In genomic region chr6:108575905-108576494, GRCh38 we compare ENCODE assay signal across 26 cellular contexts. TPM values are rescaled to one million over a fixed set of nuclear protein-coding genes. Genes with fewer than 3 reads are reported as not detected.
DNase-seq lines count a peak whose midpoint lies in the region; ATAC-seq and TF ChIP-seq lines count a peak whose summit lies in the region.
"Had no signal": no experiment of that assay in that cellular context is flagged by ENCODE, and none has a peak within 500 bp of the region (broad histone marks: within the 10 kb centered on the region; RNA-seq: fewer than 3 reads in every experiment).

No MANE protein-coding gene starts in this region.

- peak overlapping the region; percentile 9 to 11; a peak in 2 of 4 replicates for H3K27ac ChIP-seq in SK-N-SH (ENCODE audit: low read depth in 2 of 2, low read length in 1 of 2)
- H3K27ac ChIP-seq in SK-N-MC: peak overlapping the region; percentile 43; the same call in 1 of the 2 replicates
- H3K27ac ChIP-seq in stomach: peak overlapping the region in 3 of 5 donors; percentile 31 to 53 (median 50)
- H3K27ac ChIP-seq: 22Rv1, right lobe of liver had no signal

- H3K4me1 ChIP-seq in SK-N-SH (ENCODE audit: control insufficient read depth in 1 of 2, insufficient read depth in 2 of 2, low read depth in 1 of 2, low read length in 1 of 2) (peaks cover 26 to 30% of the 10 kb centered on the region in 2 experiments), stomach (peaks cover 51 to 100% (median 82%) of the 10 kb centered on the region in 4 donors)

- H3K9me2 ChIP-seq in SK-N-SH: no peaks in the 10 kb centered on the region

- POLR2A ChIA-PET in SK-N-SH (lab: Yijun Ruan, JAX): interaction anchor here (0.6 kb wide), 2 partner anchors 58 to 221 kb away, joined by 3 to 4 read pairs; no protein-coding TSS in a partner anchor

- DNase-seq in SK-N-SH: no peak
- DNase-seq in SK-N-MC (ENCODE audit: low read depth, low spot score): no peak
- DNase-seq in immature natural killer cell: no peak
- DNase-seq in stomach: no peak
- DNase-seq in T-helper 2 cell: no peak
- DNase-seq in T-helper 2 cell treated with Interferon-gamma antibody and Interleukin-4, amounts not matched to agents 5 μg/mL and 100 μg/mL, for 36 hours (ENCODE audit: low spot score): no peak
- no peak for DNase-seq in KG1 (lab: John Stamatoyannopoulos, UW)
- DNase-seq: activated CD4-positive, alpha-beta T cell treated with anti-CD3 and anti-CD28 coated beads for 36 hours; activated naive CD4-positive, alpha-beta T cell treated with anti-CD3 and anti-CD28 coated beads, Interleukin-2, amount 50 U/mL, for 16 hours; amygdala; CD4-positive, CD25-positive, alpha-beta regulatory T cell; cortex of kidney; mesenchymal stem cell; MG63; NCI-H1417; NCI-H2107; ovary; right lobe of liver; stimulated activated CD4-positive, alpha-beta T cell treated with anti-CD3 and anti-CD28 coated beads, Interleukin-15, amount 100 ng/mL, for 24 hours; stimulated activated naive CD8-positive, alpha-beta T cell treated with anti-CD3 and anti-CD28 coated beads, Interleukin-15, Interleukin-2, amounts not matched to agents 100 U/mL and 50 U/mL, for 24 hours; SW 1271 had no signal

- peak overlapping the region in 4 of 6 donors; percentile 28 to 71 (median 60) for H3K27ac Mint-ChIP-seq in immature natural killer cell
- no peak overlapping the region for H3K27ac Mint-ChIP-seq in T-helper 2 cell treated with Interferon-gamma antibody and Interleukin-4, amounts not matched to agents 5 μg/mL and 100 μg/mL, for 36 hours
- H3K27ac Mint-ChIP-seq: activated CD4-positive, alpha-beta T cell treated with anti-CD3 and anti-CD28 coated beads for 36 hours had no signal

- H3F3A ChIP-seq in SK-N-SH (replicated peaks; ENCODE audit: insufficient read depth): peaks cover 16% of the 10 kb centered on the region

- TF ChIP-seq POLR2A in stomach (IDR thresholded peaks at IDR 0.05): no peak

- WGBS in SK-N-SH (ENCODE audit: low lambda C conversion rate): 96% methylated on average over 2 of the region's 2 CpGs
- WGBS in stomach, 5 donors: 31 to 62% (median 53%) methylated on average over 2 of the region's 2 CpGs

- no peaks in the 10 kb centered on the region for H3K27me3 ChIP-seq in SK-N-SH (ENCODE audit: insufficient read depth)
- no peaks in the 10 kb centered on the region for H3K27me3 ChIP-seq in stomach
- H3K27me3 ChIP-seq: MG63, ovary, right lobe of liver, tibial nerve had no signal

- peaks cover 90% of the 10 kb centered on the region for H3K79me2 ChIP-seq in SK-N-SH (ENCODE audit: insufficient read depth)

- no peak for TF ChIP-seq CTCF in SK-N-SH (IDR thresholded peaks at IDR 0.05)
- no peak for TF ChIP-seq CTCF in stomach (IDR thresholded peaks at IDR 0.05)

- H3K4me3 ChIP-seq in SK-N-SH (ENCODE audit: low read depth in 2 of 2, low read length in 1 of 2) (no peak overlapping the region), SK-N-MC (no peak overlapping the region), stomach (peak overlapping the region in 1 of 4 donors; percentile 3)
- H3K4me3 ChIP-seq: HAP-1, MG63, ovary, right lobe of liver, tibial nerve had no signal

- peaks cover 9 to 13% (median 12%) of the 10 kb centered on the region in 3 donors for H3K36me3 Mint-ChIP-seq in immature natural killer cell
- H3K36me3 Mint-ChIP-seq in T-helper 2 cell treated with Interferon-gamma antibody and Interleukin-4, amounts not matched to agents 5 μg/mL and 100 μg/mL, for 36 hours (ENCODE audit: low read depth): peaks cover 12% of the 10 kb centered on the region

- no peak for TF ChIP-seq EP300 in SK-N-SH (IDR thresholded peaks at IDR 0.05; ENCODE audit: borderline replicate concordance in 1 of 2, low read depth in 1 of 2, low read length in 1 of 2)
- no peak for TF ChIP-seq EP300 in stomach (IDR thresholded peaks at IDR 0.05)

- H3K4me2 ChIP-seq in SK-N-SH: no peak overlapping the region

- intact Hi-C loops in stomach (cut with DNase I; ENCODE audit: low total_unique reads): loop anchor here (10.0 kb wide), 1 partner anchor 99 kb away; no protein-coding TSS in a partner anchor

- H3K36me3 ChIP-seq in SK-N-SH (replicated peaks in 1 of 2; ENCODE audit: control insufficient read depth in 1 of 2, insufficient read depth in 2 of 2, low read length in 1 of 2) (peaks cover 20 to 23% of the 10 kb centered on the region in 2 experiments), SK-N-MC (ENCODE audit: insufficient read depth, low read length) (peaks cover 23% of the 10 kb centered on the region), stomach (peaks cover 7 to 51% (median 44%) of the 10 kb centered on the region in 4 donors)
- H3K36me3 ChIP-seq: ovary had no signal

- no peak overlapping the region for H2AFZ ChIP-seq in SK-N-SH (ENCODE audit: low read depth)

- H3K4me3 Mint-ChIP-seq in immature natural killer cell: no peak overlapping the region
- no peak overlapping the region for H3K4me3 Mint-ChIP-seq in T-helper 2 cell treated with Interferon-gamma antibody and Interleukin-4, amounts not matched to agents 5 μg/mL and 100 μg/mL, for 36 hours
- H3K4me3 Mint-ChIP-seq: activated CD4-positive, alpha-beta T cell treated with anti-CD3 and anti-CD28 coated beads for 36 hours had no signal

- peaks cover 8% of the 10 kb centered on the region; the same call in 1 of the 2 replicates for H4K20me1 ChIP-seq in SK-N-SH (ENCODE audit: insufficient read depth)

- H3K9ac ChIP-seq in SK-N-SH (no peak overlapping the region), SK-N-MC (ENCODE audit: insufficient read length) (no peak overlapping the region)

- no peaks in the 10 kb centered on the region for H3K9me3 ChIP-seq in SK-N-SH
- no peaks in the 10 kb centered on the region for H3K9me3 ChIP-seq in SK-N-MC (ENCODE audit: low read depth, low read length)
- no peaks in the 10 kb centered on the region for H3K9me3 ChIP-seq in stomach
- H3K9me3 ChIP-seq: HAP-1, MG63, ovary, right lobe of liver, tibial nerve had no signal

- TF ChIP-seq RAD21 in SK-N-SH (IDR thresholded peaks at IDR 0.05; ENCODE audit: low read length): no peak

- no peak for ATAC-seq in SK-N-SH treated with all-trans-retinoic acid at 6 μM for 48 hours
- ATAC-seq: HepG2; right lobe of liver; stimulated activated naive CD8-positive, alpha-beta T cell treated with anti-CD3 and anti-CD28 coated beads, Interleukin-15, Interleukin-2, amounts not matched to agents 100 U/mL and 50 U/mL, for 24 hours had no signal

- peaks cover 67 to 83% of the 10 kb centered on the region in 2 donors for H3K4me1 Mint-ChIP-seq in immature natural killer cell
- H3K4me1 Mint-ChIP-seq in T-helper 2 cell treated with Interferon-gamma antibody and Interleukin-4, amounts not matched to agents 5 μg/mL and 100 μg/mL, for 36 hours (ENCODE audit: low read depth): peaks cover 21% of the 10 kb centered on the region

- peaks cover 0 to 2% (median 2%) of the 10 kb centered on the region in 3 donors for H3K27me3 Mint-ChIP-seq in immature natural killer cell (ENCODE audit: low read depth in 3 of 3)
- peaks cover 13% of the 10 kb centered on the region for H3K27me3 Mint-ChIP-seq in T-helper 2 cell treated with Interferon-gamma antibody and Interleukin-4, amounts not matched to agents 5 μg/mL and 100 μg/mL, for 36 hours (ENCODE audit: low read depth)
- H3K27me3 Mint-ChIP-seq: activated CD4-positive, alpha-beta T cell treated with anti-CD3 and anti-CD28 coated beads for 36 hours; CD4-positive, CD25-positive, alpha-beta regulatory T cell had no signal

- no peaks in the 10 kb centered on the region for H3K9me3 Mint-ChIP-seq in immature natural killer cell
- no peaks in the 10 kb centered on the region for H3K9me3 Mint-ChIP-seq in T-helper 2 cell treated with Interferon-gamma antibody and Interleukin-4, amounts not matched to agents 5 μg/mL and 100 μg/mL, for 36 hours
- H3K9me3 Mint-ChIP-seq: CD4-positive, CD25-positive, alpha-beta regulatory T cell had no signal

- CTCF ChIA-PET in SK-N-SH (lab: Yijun Ruan, JAX): interaction anchor here (0.7 to 1.8 kb wide), 4 partner anchors 8 to 317 kb away, joined by 3 to 5 read pairs (median 4); no protein-coding TSS in a partner anchor

TF ChIP-seq in SK-N-SH, 30 proteins besides CTCF, POLR2A, EP300 and RAD21:
- TF ChIP-seq GATA2 (CRISPR knock-in tag; IDR thresholded peaks at IDR 0.05) (no peak), USF1 (IDR thresholded peaks at IDR 0.05; ENCODE audit: borderline replicate concordance, low read depth) (no peak), YY1 (IDR thresholded peaks at IDR 0.05; ENCODE audit: low read depth) (no peak)

TF ChIP-seq in SK-N-SH treated with all-trans-retinoic acid at 6 μM for 48 hours, 23 proteins besides CTCF, POLR2A, EP300 and RAD21 (continues in another document):
- TF ChIP-seq ESRRG (CRISPR knock-in tag; IDR thresholded peaks at IDR 0.05) (no peak), CSDC2 (CRISPR knock-in tag; IDR thresholded peaks at IDR 0.05) (no peak), CSRNP3 (CRISPR knock-in tag; IDR thresholded peaks at IDR 0.05) (no peak), ZFP30 (CRISPR knock-in tag; IDR thresholded peaks at IDR 0.05) (no peak), CREB5 (CRISPR knock-in tag; IDR thresholded peaks at IDR 0.05; ENCODE audit: low read depth) (no peak), SNAI2 (CRISPR knock-in tag; IDR thresholded peaks at IDR 0.05) (no peak)

RNA-seq across cellular contexts. Expression of gene FOXO3, which starts 15.3 kb away (rescaled TPM):
- polyA plus RNA-seq in SK-N-SH (2012; rRNA removed): 8.1 and 8.5 TPM in 2 replicates
- polyA plus RNA-seq in SK-N-SH (2012; cell fraction: cytosol; rRNA removed): 7.5 and 8.1 TPM in 2 replicates
- polyA plus RNA-seq in SK-N-SH (2012; cell fraction: nucleus; rRNA removed): 5.9 and 8.0 TPM in 2 replicates
- 10 to 100 TPM; 20.3 to 41.3 (median 36.4) TPM for polyA plus RNA-seq in immature natural killer cell
- 10 to 100 TPM; 33.3 to 89.8 (median 78.6) TPM for total RNA-seq in stomach
- 10 to 100 TPM; 13.0 to 21.2 (median 14.4) TPM for polyA plus RNA-seq in stomach
